ENCODE assay signal across 1 cellular context in genomic region chr13:72727417-72728289, GRCh38.
TF ChIP-seq lines count a peak whose summit lies in the region.

TSS of gene BORA (plus strand) at chr13:72727923. CDS start at chr13:72728941, 1,018 bp downstream.
TSS of gene MZT1 (minus strand) at chr13:72727629. CDS start at chr13:72727602, 27 bp downstream.

TF ChIP-seq in HepG2, 621 proteins besides CTCF, POLR2A, EP300 and RAD21 (continued from another document and continues in another):
- TF ChIP-seq CENPBD1 (CRISPR knock-in tag; IDR thresholded peaks at IDR 0.05; ENCODE audit: borderline replicate concordance, low read depth) (no peak), ZNF564 (CRISPR knock-in tag; IDR thresholded peaks at IDR 0.05) (peak; percentile 94; the same call in 1 of the 2 replicates), TSC22D2 (CRISPR knock-in tag; IDR thresholded peaks at IDR 0.05; ENCODE audit: borderline replicate concordance) (no peak; the same call in 1 of the 2 replicates), ZKSCAN5 (CRISPR knock-in tag; IDR thresholded peaks at IDR 0.05) (no peak), BRCA1 (CRISPR knock-in tag; IDR thresholded peaks at IDR 0.05) (no peak), ZNF879 (CRISPR knock-in tag; IDR thresholded peaks at IDR 0.05) (peak; percentile 79; the same call in 1 of the 2 replicates), NCOA1 (CRISPR knock-in tag; IDR thresholded peaks at IDR 0.05) (no peak), GATAD1 (CRISPR knock-in tag; IDR thresholded peaks at IDR 0.05) (peak; percentile 84), PCBP2 (optimal IDR thresholded peaks at IDR 0.05; ENCODE audit: low read depth, low read length, poor library complexity, severe bottlenecking) (no peak), IKZF5 (CRISPR knock-in tag; IDR thresholded peaks at IDR 0.05) (peak; percentile 88), ZNF180 (CRISPR knock-in tag; IDR thresholded peaks at IDR 0.05; ENCODE audit: borderline replicate concordance, low read depth) (no peak), ZNF747 (CRISPR knock-in tag; IDR thresholded peaks at IDR 0.05; ENCODE audit: borderline replicate concordance) (peak; percentile 91; the same call in 1 of the 2 replicates), PAWR (CRISPR knock-in tag; IDR thresholded peaks at IDR 0.05; ENCODE audit: borderline replicate concordance) (0 out of 2 replicates have a peak, but pooled peaks have one; percentile 42), NFIB (CRISPR knock-in tag; IDR thresholded peaks at IDR 0.05; ENCODE audit: borderline replicate concordance) (no peak), BCL6 (CRISPR knock-in tag; IDR thresholded peaks at IDR 0.05) (no peak; the same call in 1 of the 2 replicates), SYNCRIP (IDR thresholded peaks at IDR 0.05; ENCODE audit: insufficient read depth, low read depth, low read length) (no peak), SNRNP70 (IDR thresholded peaks at IDR 0.05; ENCODE audit: low read depth, low read length) (no peak), RAD51 (IDR thresholded peaks at IDR 0.05; ENCODE audit: borderline replicate concordance) (no peak), ZFAT (CRISPR knock-in tag; conservative IDR thresholded peaks at IDR 0.05) (no peak), PRPF4 (IDR thresholded peaks at IDR 0.05; ENCODE audit: low read depth, low read length, poor library complexity, severe bottlenecking) (no peak), HOXA7 (CRISPR knock-in tag; IDR thresholded peaks at IDR 0.05) (peak; percentile 99), PHB2 (IDR thresholded peaks at IDR 0.05; ENCODE audit: partially characterized antibody) (no peak), CBX2 (IDR thresholded peaks at IDR 0.05; ENCODE audit: low read depth, low read length) (no peak), CBX2 (CRISPR knock-in tag; IDR thresholded peaks at IDR 0.05; ENCODE audit: low read depth) (peak; percentile 96), KDM1A (CRISPR knock-in tag; IDR thresholded peaks at IDR 0.05) (no peak), ZNF333 (CRISPR knock-in tag; IDR thresholded peaks at IDR 0.05; ENCODE audit: borderline replicate concordance) (0 out of 2 replicates have a peak, but pooled peaks have one; percentile 44), ZNF704 (CRISPR knock-in tag; IDR thresholded peaks at IDR 0.05; ENCODE audit: borderline replicate concordance) (peak; percentile 60; the same call in 1 of the 2 replicates), ZBTB21 (CRISPR knock-in tag; IDR thresholded peaks at IDR 0.05) (no peak), ZNF580 (CRISPR knock-in tag; IDR thresholded peaks at IDR 0.05; ENCODE audit: borderline replicate concordance, low read depth) (peak; percentile 87; the same call in 1 of the 2 replicates), ZNF160 (CRISPR knock-in tag; IDR thresholded peaks at IDR 0.05) (peak; percentile 89; the same call in 1 of the 2 replicates), ZNF484 (CRISPR knock-in tag; IDR thresholded peaks at IDR 0.05; ENCODE audit: borderline replicate concordance, low read depth) (no peak), ZNF569 (CRISPR knock-in tag; IDR thresholded peaks at IDR 0.05; ENCODE audit: borderline replicate concordance) (peak; percentile 90; the same call in 1 of the 2 replicates), ZFYVE20 (CRISPR knock-in tag; IDR thresholded peaks at IDR 0.05; ENCODE audit: borderline replicate concordance, low read depth) (peak; percentile 99), MED8 (CRISPR knock-in tag; IDR thresholded peaks at IDR 0.05; ENCODE audit: insufficient replicate concordance) (no peak), FOXO4 (CRISPR knock-in tag; conservative IDR thresholded peaks at IDR 0.05) (no peak), MLLT10 (CRISPR knock-in tag; IDR thresholded peaks at IDR 0.05) (no peak), ZNF362 (CRISPR knock-in tag; IDR thresholded peaks at IDR 0.05; ENCODE audit: borderline replicate concordance) (0 out of 2 replicates have a peak, but pooled peaks have one; percentile 31), NFRKB (IDR thresholded peaks at IDR 0.05) (no peak), TOPORS (CRISPR knock-in tag; IDR thresholded peaks at IDR 0.05) (peak; percentile 97), ZFX (CRISPR knock-in tag; IDR thresholded peaks at IDR 0.05; ENCODE audit: low read depth) (peak; percentile 91), HNF4G (IDR thresholded peaks at IDR 0.05; ENCODE audit: borderline replicate concordance, low read depth, low read length) (no peak), HNF4G (CRISPR knock-in tag; IDR thresholded peaks at IDR 0.05; ENCODE audit: borderline replicate concordance, low read depth) (no peak; the same call in 1 of the 2 replicates), MAFF (IDR thresholded peaks at IDR 0.05; ENCODE audit: low read depth, low read length) (no peak), SNAI1 (CRISPR knock-in tag; IDR thresholded peaks at IDR 0.05; ENCODE audit: borderline replicate concordance) (0 out of 2 replicates have a peak, but pooled peaks have one; percentile 71), SIN3B (IDR thresholded peaks at IDR 0.05; ENCODE audit: low read length) (peak; percentile 77), MEIS2 (CRISPR knock-in tag; IDR thresholded peaks at IDR 0.05) (peak; percentile 87), ZNF33A (CRISPR knock-in tag; IDR thresholded peaks at IDR 0.05; ENCODE audit: borderline replicate concordance) (no peak), MTF2 (CRISPR knock-in tag; IDR thresholded peaks at IDR 0.05; ENCODE audit: borderline replicate concordance) (no peak), ZMYM4 (CRISPR knock-in tag; IDR thresholded peaks at IDR 0.05) (peak; percentile 99), NFKB2 (CRISPR knock-in tag; IDR thresholded peaks at IDR 0.05; ENCODE audit: borderline replicate concordance) (peak; percentile 96; the same call in 1 of the 2 replicates), ERF (CRISPR knock-in tag; IDR thresholded peaks at IDR 0.05) (peak; percentile 92), GABPB1 (CRISPR knock-in tag; IDR thresholded peaks at IDR 0.05) (peak; percentile 96), POGZ (CRISPR knock-in tag; IDR thresholded peaks at IDR 0.05) (peak; percentile 98), ARNTL (CRISPR knock-in tag; IDR thresholded peaks at IDR 0.05) (peak; percentile 30; the same call in 1 of the 2 replicates), ZNF460 (CRISPR knock-in tag; IDR thresholded peaks at IDR 0.05; ENCODE audit: borderline replicate concordance) (no peak), ZNF550 (CRISPR knock-in tag; IDR thresholded peaks at IDR 0.05; ENCODE audit: borderline replicate concordance) (no peak), JUN (CRISPR knock-in tag; IDR thresholded peaks at IDR 0.05) (no peak), NFKBIZ (CRISPR knock-in tag; IDR thresholded peaks at IDR 0.05) (no peak; the same call in 1 of the 2 replicates), ZNF709 (CRISPR knock-in tag; IDR thresholded peaks at IDR 0.05) (no peak; the same call in 1 of the 2 replicates), ATF6 (CRISPR knock-in tag; conservative IDR thresholded peaks at IDR 0.05) (no peak; the same call in 1 of the 2 replicates), IRX3 (CRISPR knock-in tag; IDR thresholded peaks at IDR 0.05; ENCODE audit: borderline replicate concordance, low read depth) (peak; percentile 99), KAT7 (CRISPR knock-in tag; IDR thresholded peaks at IDR 0.05; ENCODE audit: borderline replicate concordance) (peak; percentile 86), ZNF512 (CRISPR knock-in tag; IDR thresholded peaks at IDR 0.05) (no peak), NR2F2 (IDR thresholded peaks at IDR 0.05; ENCODE audit: borderline replicate concordance, low read depth) (no peak)
